In genomic region chr11:62839050-62840015, GRCh38 we compare ENCODE assay signal across 1 cellular context.
TF ChIP-seq lines count a peak whose summit lies in the region.

Gene WDR74, minus strand, starts transcription at chr11:62839590. Its CDS starts 20 bp downstream, at chr11:62839570.

TF ChIP-seq in HepG2, 621 proteins besides CTCF, POLR2A, EP300 and RAD21 (continued from another document and continues in another):
- TF ChIP-seq FOSL1 (CRISPR knock-in tag; IDR thresholded peaks at IDR 0.05; ENCODE audit: borderline replicate concordance), result no peak
- TF ChIP-seq JUNB (CRISPR knock-in tag; IDR thresholded peaks at IDR 0.05; ENCODE audit: borderline replicate concordance), result peak; percentile 47; the same call in 1 of the 2 replicates
- TF ChIP-seq ZNF770 (CRISPR knock-in tag; IDR thresholded peaks at IDR 0.05), result no peak
- peak; percentile 75; the same call in 1 of the 2 replicates for TF ChIP-seq ZBTB20 (CRISPR knock-in tag; IDR thresholded peaks at IDR 0.05; ENCODE audit: borderline replicate concordance, low read depth)
- TF ChIP-seq NR2F2 (IDR thresholded peaks at IDR 0.05; ENCODE audit: borderline replicate concordance, low read depth), result no peak
- no peak for TF ChIP-seq ZSCAN12 (CRISPR knock-in tag; IDR thresholded peaks at IDR 0.05)
- peak; percentile 80 for TF ChIP-seq TBX2 (CRISPR knock-in tag; IDR thresholded peaks at IDR 0.05; ENCODE audit: borderline replicate concordance)
- no peak for TF ChIP-seq MED13 (CRISPR knock-in tag; IDR thresholded peaks at IDR 0.05)
- no peak for TF ChIP-seq PHB2 (IDR thresholded peaks at IDR 0.05; ENCODE audit: partially characterized antibody)
- TF ChIP-seq AHR (CRISPR knock-in tag; IDR thresholded peaks at IDR 0.05), result 0 out of 2 replicates have a peak, but pooled peaks have one; percentile 84
- TF ChIP-seq ATM (IDR thresholded peaks at IDR 0.05; ENCODE audit: borderline replicate concordance), result no peak
- peak; percentile 96 for TF ChIP-seq KDM5A (IDR thresholded peaks at IDR 0.05; ENCODE audit: borderline replicate concordance, low read length)
- TF ChIP-seq ZKSCAN1 (IDR thresholded peaks at IDR 0.05; ENCODE audit: low read length), result peak; percentile 31; the same call in 1 of the 2 replicates
- TF ChIP-seq CENPX (CRISPR knock-in tag; IDR thresholded peaks at IDR 0.05), result no peak
- TF ChIP-seq PHF8 (CRISPR knock-in tag; IDR thresholded peaks at IDR 0.05), result peak; percentile 93
- TF ChIP-seq ZNF607 (CRISPR knock-in tag; IDR thresholded peaks at IDR 0.05; ENCODE audit: borderline replicate concordance), result peak; percentile 66
- TF ChIP-seq, protein P1, sequence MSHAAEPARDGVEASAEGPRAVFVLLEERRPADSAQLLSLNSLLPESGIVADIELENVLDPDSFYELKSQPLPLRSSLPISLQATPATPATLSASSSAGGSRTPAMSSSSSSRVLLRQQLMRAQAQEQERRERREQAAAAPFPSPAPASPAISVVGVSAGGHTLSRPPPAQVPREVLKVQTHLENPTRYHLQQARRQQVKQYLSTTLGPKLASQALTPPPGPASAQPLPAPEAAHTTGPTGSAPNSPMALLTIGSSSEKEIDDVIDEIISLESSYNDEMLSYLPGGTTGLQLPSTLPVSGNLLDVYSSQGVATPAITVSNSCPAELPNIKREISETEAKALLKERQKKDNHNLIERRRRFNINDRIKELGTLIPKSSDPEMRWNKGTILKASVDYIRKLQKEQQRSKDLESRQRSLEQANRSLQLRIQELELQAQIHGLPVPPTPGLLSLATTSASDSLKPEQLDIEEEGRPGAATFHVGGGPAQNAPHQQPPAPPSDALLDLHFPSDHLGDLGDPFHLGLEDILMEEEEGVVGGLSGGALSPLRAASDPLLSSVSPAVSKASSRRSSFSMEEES (CRISPR knock-in tag; IDR thresholded peaks at IDR 0.05), result no peak
- TF ChIP-seq ZFP37 (CRISPR knock-in tag; IDR thresholded peaks at IDR 0.05; ENCODE audit: borderline replicate concordance), result no peak; the same call in 1 of the 2 replicates
- peak; percentile 88 for TF ChIP-seq MED1 (CRISPR knock-in tag; IDR thresholded peaks at IDR 0.05)
- TF ChIP-seq CBX2 (IDR thresholded peaks at IDR 0.05; ENCODE audit: low read depth, low read length), result no peak
- TF ChIP-seq CBX2 (CRISPR knock-in tag; IDR thresholded peaks at IDR 0.05; ENCODE audit: low read depth), result no peak
- peak; percentile 82; the same call in 1 of the 2 replicates for TF ChIP-seq SALL1 (CRISPR knock-in tag; IDR thresholded peaks at IDR 0.05)
- 0 out of 2 replicates have a peak, but pooled peaks have one; percentile 22 for TF ChIP-seq ZNF296 (CRISPR knock-in tag; conservative IDR thresholded peaks at IDR 0.05)
- TF ChIP-seq ZBTB39 (CRISPR knock-in tag; IDR thresholded peaks at IDR 0.05), result no peak
- TF ChIP-seq FOXM1 (CRISPR knock-in tag; IDR thresholded peaks at IDR 0.05), result no peak
- TF ChIP-seq SOX5 (CRISPR knock-in tag; IDR thresholded peaks at IDR 0.05; ENCODE audit: borderline replicate concordance), result peak; percentile 44; the same call in 1 of the 2 replicates
- peak; percentile 83 for TF ChIP-seq GABPA (IDR thresholded peaks at IDR 0.05; ENCODE audit: low read depth, low read length)
- peak; percentile 97 for TF ChIP-seq GABPA (CRISPR knock-in tag; IDR thresholded peaks at IDR 0.05; ENCODE audit: low read depth)
- TF ChIP-seq NFKB2 (CRISPR knock-in tag; IDR thresholded peaks at IDR 0.05; ENCODE audit: borderline replicate concordance), result peak; percentile 81; the same call in 1 of the 2 replicates
- TF ChIP-seq DMAP1 (CRISPR knock-in tag; IDR thresholded peaks at IDR 0.05), result peak; percentile 98
- peak; percentile 30; the same call in 1 of the 2 replicates for TF ChIP-seq ZMAT3 (CRISPR knock-in tag; conservative IDR thresholded peaks at IDR 0.05)
- TF ChIP-seq LCORL (IDR thresholded peaks at IDR 0.05), result no peak
- TF ChIP-seq LCORL (CRISPR knock-in tag; IDR thresholded peaks at IDR 0.05), result peak; percentile 67; the same call in 1 of the 2 replicates
- no peak for TF ChIP-seq ZNF652 (CRISPR knock-in tag; IDR thresholded peaks at IDR 0.05; ENCODE audit: borderline replicate concordance, low read depth)
- TF ChIP-seq, protein P2, sequence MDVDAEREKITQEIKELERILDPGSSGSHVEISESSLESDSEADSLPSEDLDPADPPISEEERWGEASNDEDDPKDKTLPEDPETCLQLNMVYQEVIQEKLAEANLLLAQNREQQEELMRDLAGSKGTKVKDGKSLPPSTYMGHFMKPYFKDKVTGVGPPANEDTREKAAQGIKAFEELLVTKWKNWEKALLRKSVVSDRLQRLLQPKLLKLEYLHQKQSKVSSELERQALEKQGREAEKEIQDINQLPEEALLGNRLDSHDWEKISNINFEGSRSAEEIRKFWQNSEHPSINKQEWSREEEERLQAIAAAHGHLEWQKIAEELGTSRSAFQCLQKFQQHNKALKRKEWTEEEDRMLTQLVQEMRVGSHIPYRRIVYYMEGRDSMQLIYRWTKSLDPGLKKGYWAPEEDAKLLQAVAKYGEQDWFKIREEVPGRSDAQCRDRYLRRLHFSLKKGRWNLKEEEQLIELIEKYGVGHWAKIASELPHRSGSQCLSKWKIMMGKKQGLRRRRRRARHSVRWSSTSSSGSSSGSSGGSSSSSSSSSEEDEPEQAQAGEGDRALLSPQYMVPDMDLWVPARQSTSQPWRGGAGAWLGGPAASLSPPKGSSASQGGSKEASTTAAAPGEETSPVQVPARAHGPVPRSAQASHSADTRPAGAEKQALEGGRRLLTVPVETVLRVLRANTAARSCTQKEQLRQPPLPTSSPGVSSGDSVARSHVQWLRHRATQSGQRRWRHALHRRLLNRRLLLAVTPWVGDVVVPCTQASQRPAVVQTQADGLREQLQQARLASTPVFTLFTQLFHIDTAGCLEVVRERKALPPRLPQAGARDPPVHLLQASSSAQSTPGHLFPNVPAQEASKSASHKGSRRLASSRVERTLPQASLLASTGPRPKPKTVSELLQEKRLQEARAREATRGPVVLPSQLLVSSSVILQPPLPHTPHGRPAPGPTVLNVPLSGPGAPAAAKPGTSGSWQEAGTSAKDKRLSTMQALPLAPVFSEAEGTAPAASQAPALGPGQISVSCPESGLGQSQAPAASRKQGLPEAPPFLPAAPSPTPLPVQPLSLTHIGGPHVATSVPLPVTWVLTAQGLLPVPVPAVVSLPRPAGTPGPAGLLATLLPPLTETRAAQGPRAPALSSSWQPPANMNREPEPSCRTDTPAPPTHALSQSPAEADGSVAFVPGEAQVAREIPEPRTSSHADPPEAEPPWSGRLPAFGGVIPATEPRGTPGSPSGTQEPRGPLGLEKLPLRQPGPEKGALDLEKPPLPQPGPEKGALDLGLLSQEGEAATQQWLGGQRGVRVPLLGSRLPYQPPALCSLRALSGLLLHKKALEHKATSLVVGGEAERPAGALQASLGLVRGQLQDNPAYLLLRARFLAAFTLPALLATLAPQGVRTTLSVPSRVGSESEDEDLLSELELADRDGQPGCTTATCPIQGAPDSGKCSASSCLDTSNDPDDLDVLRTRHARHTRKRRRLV (CRISPR knock-in tag; IDR thresholded peaks at IDR 0.05), result peak; percentile 92; the same call in 1 of the 2 replicates
- peak; percentile 89 for TF ChIP-seq ETV5 (CRISPR knock-in tag; IDR thresholded peaks at IDR 0.05; ENCODE audit: borderline replicate concordance)
- TF ChIP-seq ZNF430 (CRISPR knock-in tag; IDR thresholded peaks at IDR 0.05), result peak; percentile 46; the same call in 1 of the 2 replicates
- TF ChIP-seq TCF12 (IDR thresholded peaks at IDR 0.05), result no peak
- TF ChIP-seq TCF12 (CRISPR knock-in tag; IDR thresholded peaks at IDR 0.05), result peak; percentile 63; the same call in 1 of the 2 replicates
- no peak for TF ChIP-seq ATF7 (IDR thresholded peaks at IDR 0.05)
- peak; percentile 73; the same call in 1 of the 2 replicates for TF ChIP-seq ATF7 (CRISPR knock-in tag; IDR thresholded peaks at IDR 0.05)
- TF ChIP-seq MNT (IDR thresholded peaks at IDR 0.05), result peak; percentile 87
- TF ChIP-seq ZBTB7A (CRISPR knock-in tag; IDR thresholded peaks at IDR 0.05), result peak; percentile 56; the same call in 1 of the 2 replicates
- TF ChIP-seq, protein P3, sequence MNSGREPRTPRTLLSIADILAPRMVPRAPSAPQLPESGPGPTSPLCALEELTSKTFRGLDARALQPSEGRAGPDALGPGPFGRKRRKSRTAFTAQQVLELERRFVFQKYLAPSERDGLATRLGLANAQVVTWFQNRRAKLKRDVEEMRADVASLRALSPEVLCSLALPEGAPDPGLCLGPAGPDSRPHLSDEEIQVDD (CRISPR knock-in tag; IDR thresholded peaks at IDR 0.05; ENCODE audit: borderline replicate concordance), result no peak; the same call in 1 of the 2 replicates
- TF ChIP-seq DNMT1 (CRISPR knock-in tag; IDR thresholded peaks at IDR 0.05), result no peak
- peak; percentile 97 for TF ChIP-seq YY1 (IDR thresholded peaks at IDR 0.05; ENCODE audit: insufficient read depth, insufficient replicate concordance, low read depth, low read length)
- no peak for TF ChIP-seq ZNF207 (IDR thresholded peaks at IDR 0.05; ENCODE audit: borderline replicate concordance)
- no peak for TF ChIP-seq ZNF549 (CRISPR knock-in tag; IDR thresholded peaks at IDR 0.05)
- TF ChIP-seq ZNF468 (CRISPR knock-in tag; IDR thresholded peaks at IDR 0.05), result no peak
- TF ChIP-seq FOXC1 (CRISPR knock-in tag; IDR thresholded peaks at IDR 0.05; ENCODE audit: borderline replicate concordance), result peak; percentile 44; the same call in 1 of the 2 replicates
- TF ChIP-seq ZNF781 (CRISPR knock-in tag; IDR thresholded peaks at IDR 0.05; ENCODE audit: borderline replicate concordance, not compliant biosample characterization), result no peak
- peak; percentile 92; the same call in 1 of the 2 replicates for TF ChIP-seq PCBP1 (IDR thresholded peaks at IDR 0.05; ENCODE audit: borderline replicate concordance, low read depth, low read length)
- TF ChIP-seq ZNF451 (CRISPR knock-in tag; IDR thresholded peaks at IDR 0.05), result peak; percentile 45; the same call in 1 of the 2 replicates
- TF ChIP-seq ZFYVE20 (CRISPR knock-in tag; IDR thresholded peaks at IDR 0.05; ENCODE audit: borderline replicate concordance, low read depth), result no peak
- no peak for TF ChIP-seq ZNF569 (CRISPR knock-in tag; IDR thresholded peaks at IDR 0.05; ENCODE audit: borderline replicate concordance)
- TF ChIP-seq RFX3 (CRISPR knock-in tag; IDR thresholded peaks at IDR 0.05), result no peak
- peak; percentile 70; the same call in 1 of the 2 replicates for TF ChIP-seq ZNF616 (CRISPR knock-in tag; IDR thresholded peaks at IDR 0.05; ENCODE audit: low read depth)
- no peak for TF ChIP-seq ZNF543 (CRISPR knock-in tag; IDR thresholded peaks at IDR 0.05)
- no peak for TF ChIP-seq SMARCE1 (IDR thresholded peaks at IDR 0.05; ENCODE audit: borderline replicate concordance)
- TF ChIP-seq SETDB1 (CRISPR knock-in tag; IDR thresholded peaks at IDR 0.05; ENCODE audit: borderline replicate concordance), result no peak
- no peak for TF ChIP-seq ZNF10 (CRISPR knock-in tag; IDR thresholded peaks at IDR 0.05; ENCODE audit: borderline replicate concordance, low read depth)
- no peak for TF ChIP-seq JARID2 (CRISPR knock-in tag; IDR thresholded peaks at IDR 0.05; ENCODE audit: insufficient replicate concordance)
- peak; percentile 79; the same call in 1 of the 2 replicates for TF ChIP-seq SP140L (CRISPR knock-in tag; IDR thresholded peaks at IDR 0.05; ENCODE audit: borderline replicate concordance)
- no peak; the same call in 1 of the 2 replicates for TF ChIP-seq ZNF780A (CRISPR knock-in tag; IDR thresholded peaks at IDR 0.05)
- TF ChIP-seq ELF1 (CRISPR knock-in tag; IDR thresholded peaks at IDR 0.05), result peak; percentile 99
- no peak for TF ChIP-seq ZNF546 (CRISPR knock-in tag; conservative IDR thresholded peaks at IDR 0.05)
- TF ChIP-seq ZNF329 (CRISPR knock-in tag; IDR thresholded peaks at IDR 0.05; ENCODE audit: low read depth), result peak; percentile 55; the same call in 1 of the 2 replicates
- peak; percentile 56; the same call in 1 of the 2 replicates for TF ChIP-seq RXRA (CRISPR knock-in tag; IDR thresholded peaks at IDR 0.05)
- peak; percentile 49; the same call in 1 of the 2 replicates for TF ChIP-seq ZNF766 (CRISPR knock-in tag; IDR thresholded peaks at IDR 0.05; ENCODE audit: borderline replicate concordance)
